ENCODE assay signal across 33 cellular contexts in genomic region chr22:17588606-17589005, GRCh38. TPM values are rescaled to one million over a fixed set of nuclear protein-coding genes. Genes with fewer than 3 reads are reported as not detected.
"Had no signal": no experiment of that assay in that cellular context is flagged by ENCODE, and none has a peak within 500 bp of the region (broad histone marks: within the 10 kb centered on the region; RNA-seq: fewer than 3 reads in every experiment).

No MANE protein-coding gene starts in this region.

- H3K4me1 ChIP-seq: pancreas, right lobe of liver, suprapubic skin, testis, tibial artery, upper lobe of left lung, uterus had no signal

- H3K27me3 Mint-ChIP-seq: naive B cell; naive thymus-derived CD8-positive, alpha-beta T cell; natural killer cell treated with Interleukin-12 subunit alpha and Interleukin-12 subunit beta and Interleukin-15 and Interleukin-18, amount 100 ng/mL, for 72 hours; progenitor cell of endocrine pancreas; stimulated activated memory B cell treated with anti-CD40 and anti-IgM and Interleukin-4, amounts not matched to agents 10 μg/mL and 1 μg/mL and 100 μg/mL, for 72 hours; stimulated activated naive CD8-positive, alpha-beta T cell treated with anti-CD3 and anti-CD28 coated beads, Interleukin-15, amount 100 ng/mL, for 72 hours had no signal

- H3K27ac ChIP-seq: neutrophil, pancreas, psoas muscle, right lobe of liver, suprapubic skin, testis, tibial artery, upper lobe of left lung, uterus had no signal

- H3K9me3 ChIP-seq: neutrophil, pancreas, psoas muscle, right lobe of liver, sigmoid colon, suprapubic skin, testis, tibial artery, upper lobe of left lung, uterus had no signal

- H3K4me3 Mint-ChIP-seq: naive B cell; naive thymus-derived CD8-positive, alpha-beta T cell; natural killer cell treated with Interleukin-12 subunit alpha and Interleukin-12 subunit beta and Interleukin-15 and Interleukin-18, amount 100 ng/mL, for 72 hours; nephron progenitor cell; neural crest cell; stimulated activated memory B cell treated with anti-CD40 and anti-IgM and Interleukin-4, amounts not matched to agents 10 μg/mL and 1 μg/mL and 100 μg/mL, for 72 hours; stimulated activated naive CD8-positive, alpha-beta T cell treated with anti-CD3 and anti-CD28 coated beads, Interleukin-15, amount 100 ng/mL, for 72 hours had no signal

- FAIRE-seq: pancreas, small intestine had no signal

- H3K27me3 ChIP-seq: neutrophil, pancreas, right lobe of liver, sigmoid colon, suprapubic skin, testis, tibial artery, upper lobe of left lung, uterus had no signal

- H3K27ac Mint-ChIP-seq: natural killer cell treated with Interleukin-12 subunit alpha and Interleukin-12 subunit beta and Interleukin-15 and Interleukin-18, amount 100 ng/mL, for 72 hours; progenitor cell of endocrine pancreas; stimulated activated memory B cell treated with anti-CD40 and anti-IgM and Interleukin-4, amounts not matched to agents 10 μg/mL and 1 μg/mL and 100 μg/mL, for 72 hours had no signal

- H3K4me1 Mint-ChIP-seq: neural crest cell; stimulated activated memory B cell treated with anti-CD40 and anti-IgM and Interleukin-4, amounts not matched to agents 10 μg/mL and 1 μg/mL and 100 μg/mL, for 72 hours; stimulated activated naive CD8-positive, alpha-beta T cell treated with anti-CD3 and anti-CD28 coated beads, Interleukin-15, amount 100 ng/mL, for 72 hours had no signal

- ATAC-seq: naive thymus-derived CD8-positive, alpha-beta T cell; natural killer cell treated with Interleukin-12 subunit alpha and Interleukin-12 subunit beta and Interleukin-15 and Interleukin-18, amount 100 ng/mL, for 72 hours; pancreas; right lobe of liver; stimulated activated memory B cell treated with anti-CD40 and anti-IgM and Interleukin-4, amounts not matched to agents 10 μg/mL and 1 μg/mL and 100 μg/mL, for 72 hours; stimulated activated naive CD8-positive, alpha-beta T cell treated with anti-CD3 and anti-CD28 coated beads, Interleukin-15, amount 100 ng/mL, for 72 hours; stimulated activated naive CD8-positive, alpha-beta T cell treated with anti-CD3 and anti-CD28 coated beads, Interleukin-15, Interleukin-2, amounts not matched to agents 100 U/mL and 50 U/mL, for 24 hours had no signal

- DNase-seq: naive B cell; naive thymus-derived CD8-positive, alpha-beta T cell; nephron progenitor cell; nucleus accumbens; psoas muscle; right cardiac atrium; right lobe of liver; sigmoid colon; small intestine; stimulated activated CD4-positive, alpha-beta T cell treated with anti-CD3 and anti-CD28 coated beads, Interleukin-12 subunit alpha, Interleukin-12 subunit beta, amount 100 ng/mL, for 4 hours; stimulated activated CD4-positive, alpha-beta T cell treated with anti-CD3 and anti-CD28 coated beads, Interleukin-1b, Interleukin-23, amount 100 ng/mL, for 48 hours; stimulated activated CD4-positive, alpha-beta T cell treated with anti-CD3 and anti-CD28 coated beads, Interleukin-4, amount 100 ng/mL, for 1 hour; stimulated activated CD4-positive, alpha-beta T cell treated with anti-CD3 and anti-CD28 coated beads, Interleukin-4, amount 100 ng/mL, for 4 hours; stimulated activated CD8-positive, alpha-beta memory T cell treated with anti-CD3 and anti-CD28 coated beads, Interleukin-4, amount 100 ng/mL, for 48 hours; stimulated activated naive CD4-positive, alpha-beta T cell; stimulated activated naive CD8-positive, alpha-beta T cell treated with anti-CD3 and anti-CD28 coated beads, Interleukin-15, amount 100 ng/mL, for 72 hours; stimulated activated naive CD8-positive, alpha-beta T cell treated with anti-CD3 and anti-CD28 coated beads, Interleukin-15, Interleukin-2, amounts not matched to agents 100 U/mL and 50 U/mL, for 24 hours; substantia nigra; testis; trophoblast cell; upper lobe of left lung; uterus had no signal

- H3K9me3 Mint-ChIP-seq: naive B cell; naive thymus-derived CD8-positive, alpha-beta T cell; natural killer cell treated with Interleukin-12 subunit alpha and Interleukin-12 subunit beta and Interleukin-15 and Interleukin-18, amount 100 ng/mL, for 72 hours; nephron progenitor cell; neural crest cell; stimulated activated memory B cell treated with anti-CD40 and anti-IgM and Interleukin-4, amounts not matched to agents 10 μg/mL and 1 μg/mL and 100 μg/mL, for 72 hours; stimulated activated naive CD8-positive, alpha-beta T cell treated with anti-CD3 and anti-CD28 coated beads, Interleukin-15, amount 100 ng/mL, for 72 hours had no signal

- H3K36me3 ChIP-seq: uterus had no signal

- H3K4me3 ChIP-seq: pancreas, psoas muscle, right lobe of liver, sigmoid colon, suprapubic skin, testis, tibial artery, upper lobe of left lung, uterus had no signal

RNA-seq across cellular contexts. Expression of gene SLC25A18, which starts 25.3 kb away (rescaled TPM):
- total RNA-seq: naive thymus-derived CD8-positive, alpha-beta T cell; natural killer cell treated with Interleukin-12 subunit alpha and Interleukin-12 subunit beta and Interleukin-15 and Interleukin-18, amount 100 ng/mL, for 72 hours; osteocyte; skeletal muscle tissue; urinary bladder had no signal
- polyA plus RNA-seq: naive thymus-derived CD8-positive, alpha-beta T cell had no signal
